In genomic region chr2:210315015-210315807, GRCh38 we compare ENCODE assay signal across 18 cellular contexts. TPM values are rescaled to one million over a fixed set of nuclear protein-coding genes. Genes with fewer than 3 reads are reported as not detected.
DNase-seq lines count a peak whose midpoint lies in the region; ATAC-seq and TF ChIP-seq lines count a peak whose summit lies in the region.
"Had no signal": no experiment of that assay in that cellular context is flagged by ENCODE, and none has a peak within 500 bp of the region (broad histone marks: within the 10 kb centered on the region; RNA-seq: fewer than 3 reads in every experiment).

Gene MYL1 (minus strand): TSS chr2:210315174. CDS start chr2:210315042, 132 bp downstream.

- TF ChIP-seq POLR2A in gastrocnemius medialis (IDR thresholded peaks at IDR 0.05) = no peak

- intact Hi-C loops in gastrocnemius medialis (cut with DNase I; ENCODE audit: low total_unique reads) (no loop called here), Right ventricle myocardium superior (cut with DNase I) (no loop called here)

- peak within 1 kb of the TSS; percentile 26 to 44 (median 36) for H3K4me3 ChIP-seq in gastrocnemius medialis
- H3K4me3 ChIP-seq: A549 had no signal

- no peaks in the 10 kb centered on the region for H3K9me3 Mint-ChIP-seq in mesothelial cell of epicardium
- H3K9me3 Mint-ChIP-seq: CD8-positive, alpha-beta T cell had no signal

- H3K36me3 ChIP-seq in gastrocnemius medialis = no peaks in the 10 kb centered on the region

- peak; percentile 50 to 79 for ATAC-seq in gastrocnemius medialis
- ATAC-seq in Right ventricle myocardium superior (ENCODE audit: poor library complexity) = no peak
- ATAC-seq: A549; CD8-positive, alpha-beta T cell; HepG2 had no signal

- peaks cover 31% of the 10 kb centered on the region for H3K4me1 Mint-ChIP-seq in mesothelial cell of epicardium
- H3K4me1 Mint-ChIP-seq: CD14-positive monocyte had no signal

- DNase-seq in SK-N-DZ (ENCODE audit: low spot score) = peak; percentile 2
- DNase-seq in mesothelial cell of epicardium (ENCODE audit: low spot score in 2 of 2, unreplicated experiment in 2 of 2) = no peak
- peak in 1 of 2 donors; percentile 45 for DNase-seq in gastrocnemius medialis
- DNase-seq in DMS153 treated with DMSO at 0.1 percent for 48 hours (lab: John Stamatoyannopoulos, UW; ENCODE audit: unreplicated experiment) = no peak
- no peak for DNase-seq in Right ventricle myocardium superior
- DNase-seq in glomerular visceral epithelial cell (ENCODE audit: extremely low spot score) = no peak
- DNase-seq: CD8-positive, alpha-beta T cell; COR-L47; DMS153; DND-41; GF-D8; HCEC 1CT; HFFc6 had no signal

- H3K4me3 Mint-ChIP-seq in mesothelial cell of epicardium = no peak within 1 kb of the TSS
- H3K4me3 Mint-ChIP-seq: CD14-positive monocyte; CD8-positive, alpha-beta T cell; HFFc6 had no signal

- H3K36me3 Mint-ChIP-seq in mesothelial cell of epicardium = no peaks in the 10 kb centered on the region
- H3K36me3 Mint-ChIP-seq: CD14-positive monocyte; CD8-positive, alpha-beta T cell had no signal

- no peak for TF ChIP-seq CTCF in mesothelial cell of epicardium (IDR thresholded peaks at IDR 0.05; ENCODE audit: unreplicated experiment)
- TF ChIP-seq CTCF in gastrocnemius medialis (IDR thresholded peaks at IDR 0.05 in 4 of 5, conservative IDR thresholded peaks at IDR 0.05 in 1 of 5) = no peak

- H3K4me1 ChIP-seq in gastrocnemius medialis = peaks cover 16 to 29% of the 10 kb centered on the region in 2 donors
- H3K4me1 ChIP-seq: A549 had no signal

- in situ Hi-C loops in gastrocnemius medialis (cut with MboI; ENCODE audit: low sequenced_read_pairs in 4 of 4) = no loop called here

- H3K27me3 Mint-ChIP-seq in mesothelial cell of epicardium (ENCODE audit: low read depth) = no peaks in the 10 kb centered on the region

- H3K27me3 ChIP-seq in gastrocnemius medialis = no peaks in the 10 kb centered on the region

- H3K27ac ChIP-seq in gastrocnemius medialis = peak within 1 kb of the TSS; percentile 76 to 86 (median 84)
- H3K27ac ChIP-seq: A549 had no signal

- H3K27ac Mint-ChIP-seq in mesothelial cell of epicardium = peak within 1 kb of the TSS; percentile 64
- H3K27ac Mint-ChIP-seq: CD14-positive monocyte; CD8-positive, alpha-beta T cell; HFFc6 had no signal

- no peaks in the 10 kb centered on the region for H3K9me3 ChIP-seq in gastrocnemius medialis
- H3K9me3 ChIP-seq: A549 had no signal

RNA-seq across cellular contexts. Expression of gene MYL1, which starts in this region (rescaled TPM):
- polyA plus RNA-seq in SK-N-DZ (2014; cell fraction: cytosol; rRNA removed) = not detected in 2 replicates
- not detected in 2 replicates for polyA plus RNA-seq in SK-N-DZ (2014; cell fraction: nucleus; rRNA removed)
- 0.36 to 0.69 TPM (median 0.36 TPM) in 3 replicates for total RNA-seq in mesothelial cell of epicardium
- total RNA-seq in gastrocnemius medialis = 1,000 to 10,000 TPM; 1,242 to 7,433 (median 2,317) TPM
- total RNA-seq in Right ventricle myocardium superior = not detected
- total RNA-seq: CD8-positive, alpha-beta T cell; H4; HepG2; HFFc6 had no signal
- polyA plus RNA-seq: A549, BJ, CD14-positive monocyte, HepG2 had no signal

Comparison
In these comparisons a context has a peak if more than half of its experiments do, and no peak if none do; other contexts are left out.
1. RNA of gene MYL1 (total RNA-seq): 1,242 to 7,433 TPM in gastrocnemius medialis; 0.36 to 0.69 TPM in mesothelial cell of epicardium and not detected in Right ventricle myocardium superior (single experiment); every median in the first group is over 100 times any median in the second.